In the genomic region with DNA sequence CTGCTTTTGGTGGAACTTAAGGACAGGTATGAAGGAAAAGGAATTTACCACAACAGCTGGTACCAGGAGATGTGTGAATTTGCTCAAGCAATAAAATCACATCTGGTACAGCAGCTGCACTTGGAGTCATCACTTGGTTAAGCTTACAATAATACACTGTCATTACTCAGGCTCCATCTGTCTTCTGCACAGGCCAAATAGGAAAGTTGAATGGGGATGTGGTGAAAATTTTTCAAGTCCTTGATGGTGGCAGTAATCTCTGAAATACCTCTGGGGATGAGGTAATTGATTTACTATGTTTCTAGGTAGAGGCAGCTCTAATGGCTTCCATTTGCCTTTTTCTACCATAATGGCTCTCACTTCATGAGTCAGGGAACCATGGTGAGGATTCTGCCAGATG, we compare ENCODE assay signal across 24 cellular contexts.
"Had no signal": no experiment of that assay in that cellular context is flagged by ENCODE, and none has a peak within 500 bp of the region (broad histone marks: within the 10 kb centered on the region; RNA-seq: fewer than 3 reads in every experiment).

No MANE protein-coding gene starts in this region.

- H3K27me3 ChIP-seq: breast epithelium, neural progenitor cell, right atrium auricular region, tibial nerve had no signal

- ATAC-seq: activated CD8-positive, alpha-beta memory T cell treated with anti-CD3 and anti-CD28 coated beads, Interleukin-2, amount 10 ng/mL, durations not matched to agents 7 days and 5 days had no signal

- DNase-seq: activated CD4-positive, alpha-beta memory T cell treated with anti-CD3 and anti-CD28 coated beads, Interleukin-2, amount 10 ng/mL, durations not matched to agents 7 days and 5 days; activated CD4-positive, alpha-beta T cell treated with anti-CD3 and anti-CD28 coated beads for 48 hours; activated CD4-positive, CD25-positive, alpha-beta regulatory T cell; activated CD8-positive, alpha-beta memory T cell treated with anti-CD3 and anti-CD28 coated beads, Interleukin-2, amount 10 ng/mL, durations not matched to agents 7 days and 5 days; activated naive CD4-positive, alpha-beta T cell treated with anti-CD3 and anti-CD28 coated beads for 36 hours; activated T-cell treated with anti-CD3 and anti-CD28 coated beads, Interleukin-2, amount 50 U/mL, for 1 hour; aorta; cortex of kidney; erythroblast; hypothalamus; islet precursor cell; left ventricle myocardium inferior; mammary epithelial cell; midbrain; naive B cell; stimulated activated CD4-positive, alpha-beta T cell treated with anti-CD3 and anti-CD28 coated beads, Interleukin-15, amount 100 ng/mL, for 24 hours; stimulated activated CD4-positive, alpha-beta T cell treated with anti-CD3 and anti-CD28 coated beads, Interleukin-2, amount 100 ng/mL, for 48 hours; T-helper 1 cell; T1000 had no signal

- H2AFZ ChIP-seq: neural progenitor cell had no signal

- H3K27ac ChIP-seq: breast epithelium, left ventricle myocardium inferior, neural progenitor cell, right atrium auricular region, skin epidermis, tibial nerve had no signal

- H3K4me2 ChIP-seq: neural progenitor cell had no signal

- H3K36me3 ChIP-seq: breast epithelium, left ventricle myocardium inferior, neural progenitor cell, right atrium auricular region, tibial nerve had no signal

- H3K4me3 ChIP-seq: breast epithelium, left ventricle myocardium inferior, neural progenitor cell, right atrium auricular region, skin epidermis, tibial nerve had no signal

- H3K9me3 ChIP-seq: breast epithelium, left ventricle myocardium inferior, right atrium auricular region, tibial nerve had no signal

- H3K4me1 ChIP-seq: breast epithelium, left ventricle myocardium inferior, neural progenitor cell, right atrium auricular region, tibial nerve had no signal
